ENCODE assay signal across 16 cellular contexts in genomic region chr13:39350461-39350881, GRCh38.
A peak's percentile ranks its signal among the peaks of the same experiment; 100 is the strongest.
DNase-seq lines count a peak whose midpoint lies in the region; ATAC-seq and TF ChIP-seq lines count a peak whose summit lies in the region.
"Had no signal": no experiment of that assay in that cellular context is flagged by ENCODE, and none has a peak within 500 bp of the region (broad histone marks: within the 10 kb centered on the region; RNA-seq: fewer than 3 reads in every experiment).

No MANE protein-coding gene starts in this region.

- H3K9ac ChIP-seq in stomach smooth muscle (ENCODE audit: low read length in 2 of 2) = no peak overlapping the region
- H3K9ac ChIP-seq: BLaER1 treated with 17β-estradiol and CSF1 and Interleukin-3, amounts not matched to agents 10 nM and 100 nM had no signal

- H3K36me3 ChIP-seq in stomach smooth muscle (ENCODE audit: control insufficient read depth in 2 of 2, insufficient read depth in 2 of 2, low read length in 2 of 2) (no peaks in the 10 kb centered on the region), body of pancreas (replicated peaks in 1 of 2; ENCODE audit: insufficient read depth in 1 of 2, low read depth in 2 of 2) (no peaks in the 10 kb centered on the region)
- H3K36me3 ChIP-seq: BLaER1 treated with 17β-estradiol and CSF1 and Interleukin-3, amounts not matched to agents 10 nM and 100 nM had no signal

- peak overlapping the region; percentile 45 for H3K4me3 ChIP-seq in coronary artery
- H3K4me3 ChIP-seq in stomach smooth muscle (ENCODE audit: low read length in 2 of 2) = peak overlapping the region; percentile 24 to 42
- no peak overlapping the region for H3K4me3 ChIP-seq in body of pancreas
- H3K4me3 ChIP-seq: BLaER1 treated with 17β-estradiol and CSF1 and Interleukin-3, amounts not matched to agents 10 nM and 100 nM had no signal

- H3K27ac ChIP-seq in coronary artery (peak overlapping the region; percentile 48 to 54), stomach smooth muscle (ENCODE audit: low read length) (no peak overlapping the region), body of pancreas (no peak overlapping the region)
- H3K27ac ChIP-seq: BLaER1 treated with 17β-estradiol and CSF1 and Interleukin-3, amounts not matched to agents 10 nM and 100 nM had no signal

- intact Hi-C loops in left colon (cut with DNase I, micrococcal nuclease) (no loop called here), natural killer cell (cut with micrococcal nuclease) (no loop called here), body of pancreas (cut with DNase I) (no loop called here)

- H3K4me1 ChIP-seq in stomach smooth muscle (ENCODE audit: control insufficient read depth, insufficient read depth, low read length) (no peaks in the 10 kb centered on the region), body of pancreas (no peaks in the 10 kb centered on the region)

- DNase-seq in NCI-H2081 (lab: John Stamatoyannopoulos, UW) (peak; percentile 33 to 60), coronary artery (ENCODE audit: low spot score) (no peak), left colon (no peak), natural killer cell (no peak), body of pancreas (no peak)
- DNase-seq in activated CD4-positive, alpha-beta T cell treated with anti-CD3 and anti-CD28 coated beads for 4 hours = no peak
- DNase-seq: activated naive CD8-positive, alpha-beta T cell treated with anti-CD3 and anti-CD28 coated beads, Interleukin-2, amount 50 U/mL, for 24 hours; activated T-cell treated with anti-CD3 and anti-CD28 coated beads, Interleukin-2, amount 50 U/mL, for 24 hours; DMS79 treated with DMSO at 0.1 percent for 48 hours; mesendoderm; NCI-H1092; RPMI8226; T-helper 2 cell had no signal

- H3K36me3 Mint-ChIP-seq in natural killer cell = no peaks in the 10 kb centered on the region

- no peak overlapping the region for H3K4me3 Mint-ChIP-seq in natural killer cell
- H3K4me3 Mint-ChIP-seq: activated naive CD8-positive, alpha-beta T cell treated with anti-CD3 and anti-CD28 coated beads, Interleukin-2, amount 50 U/mL, for 24 hours; activated T-cell treated with anti-CD3 and anti-CD28 coated beads, Interleukin-2, amount 50 U/mL, for 24 hours had no signal

- no peaks in the 10 kb centered on the region for H3K27me3 Mint-ChIP-seq in natural killer cell (ENCODE audit: low read depth in 2 of 2)

- TF ChIP-seq CTCF in coronary artery (IDR thresholded peaks at IDR 0.05) (no peak), natural killer cell (IDR thresholded peaks at IDR 0.05) (no peak), body of pancreas (IDR thresholded peaks at IDR 0.05) (no peak)

- H3K27ac Mint-ChIP-seq in natural killer cell = no peak overlapping the region
- H3K27ac Mint-ChIP-seq: activated naive CD8-positive, alpha-beta T cell treated with anti-CD3 and anti-CD28 coated beads, Interleukin-2, amount 50 U/mL, for 24 hours; activated T-cell treated with anti-CD3 and anti-CD28 coated beads, Interleukin-2, amount 50 U/mL, for 24 hours; progenitor cell of endocrine pancreas had no signal

- WGBS in body of pancreas, 2 donors = 28 to 33% methylated on average over 3 of the region's 3 CpGs

- H3K9me3 ChIP-seq in stomach smooth muscle (ENCODE audit: control insufficient read depth in 2 of 2, low read length in 2 of 2) (no peaks in the 10 kb centered on the region), body of pancreas (no peaks in the 10 kb centered on the region)
- H3K9me3 ChIP-seq: BLaER1 treated with 17β-estradiol and CSF1 and Interleukin-3, amounts not matched to agents 10 nM and 100 nM had no signal

- no peak for TF ChIP-seq POLR2A in body of pancreas (IDR thresholded peaks at IDR 0.05)

- ATAC-seq in left colon (peak; percentile 84), natural killer cell (no peak), body of pancreas (no peak)
- ATAC-seq: activated naive CD8-positive, alpha-beta T cell treated with anti-CD3 and anti-CD28 coated beads, Interleukin-2, amount 50 U/mL, for 24 hours had no signal

- H3K4me1 Mint-ChIP-seq in natural killer cell = no peaks in the 10 kb centered on the region
- H3K4me1 Mint-ChIP-seq: activated naive CD8-positive, alpha-beta T cell treated with anti-CD3 and anti-CD28 coated beads, Interleukin-2, amount 50 U/mL, for 24 hours had no signal

- H3K9me3 Mint-ChIP-seq in natural killer cell = peaks cover 5 to 9% of the 10 kb centered on the region in 2 donors
- H3K9me3 Mint-ChIP-seq: activated naive CD8-positive, alpha-beta T cell treated with anti-CD3 and anti-CD28 coated beads, Interleukin-2, amount 50 U/mL, for 24 hours; activated T-cell treated with anti-CD3 and anti-CD28 coated beads, Interleukin-2, amount 50 U/mL, for 24 hours had no signal

- H3K27me3 ChIP-seq in stomach smooth muscle (ENCODE audit: control insufficient read depth in 1 of 2, insufficient read depth in 2 of 2, low read length in 2 of 2) (no peaks in the 10 kb centered on the region), body of pancreas (no peaks in the 10 kb centered on the region)
- H3K27me3 ChIP-seq: BLaER1 treated with 17β-estradiol and CSF1 and Interleukin-3, amounts not matched to agents 10 nM and 100 nM had no signal

Comparison
In these comparisons a context has a peak if more than half of its experiments do, and no peak if none do; other contexts are left out.
1. DNase-seq: peak in NCI-H2081 (2 of 2); none in coronary artery (single experiment), left colon (0 of 2), activated CD4-positive, alpha-beta T cell treated with anti-CD3 and anti-CD28 coated beads for 4 hours (0 of 2), natural killer cell (single experiment) and body of pancreas (0 of 4).
2. H3K27ac ChIP-seq: peak in coronary artery (2 of 2); none in stomach smooth muscle (single experiment) and body of pancreas (0 of 4).
3. H3K4me3 ChIP-seq: peak in coronary artery (single experiment) and stomach smooth muscle (2 of 2); none in body of pancreas (0 of 2).